In genomic region chr22:49958462-49958921, GRCh38 we compare ENCODE assay signal across 1 cellular context.
TF ChIP-seq lines count a peak whose summit lies in the region.

No MANE protein-coding gene starts in this region.

TF ChIP-seq in HepG2, 621 proteins besides CTCF, POLR2A, EP300 and RAD21:
- TF ChIP-seq HMGXB3 (CRISPR knock-in tag; IDR thresholded peaks at IDR 0.05; ENCODE audit: borderline replicate concordance) (0 out of 2 replicates have a peak, but pooled peaks have one; percentile 1), ELF4 (CRISPR knock-in tag; IDR thresholded peaks at IDR 0.05; ENCODE audit: borderline replicate concordance) (peak; percentile 3; the same call in 1 of the 2 replicates), ZNF263 (CRISPR knock-in tag; IDR thresholded peaks at IDR 0.05) (0 out of 2 replicates have a peak, but pooled peaks have one; percentile 31), ELF1 (CRISPR knock-in tag; IDR thresholded peaks at IDR 0.05) (no peak)
